In the genomic region with DNA sequence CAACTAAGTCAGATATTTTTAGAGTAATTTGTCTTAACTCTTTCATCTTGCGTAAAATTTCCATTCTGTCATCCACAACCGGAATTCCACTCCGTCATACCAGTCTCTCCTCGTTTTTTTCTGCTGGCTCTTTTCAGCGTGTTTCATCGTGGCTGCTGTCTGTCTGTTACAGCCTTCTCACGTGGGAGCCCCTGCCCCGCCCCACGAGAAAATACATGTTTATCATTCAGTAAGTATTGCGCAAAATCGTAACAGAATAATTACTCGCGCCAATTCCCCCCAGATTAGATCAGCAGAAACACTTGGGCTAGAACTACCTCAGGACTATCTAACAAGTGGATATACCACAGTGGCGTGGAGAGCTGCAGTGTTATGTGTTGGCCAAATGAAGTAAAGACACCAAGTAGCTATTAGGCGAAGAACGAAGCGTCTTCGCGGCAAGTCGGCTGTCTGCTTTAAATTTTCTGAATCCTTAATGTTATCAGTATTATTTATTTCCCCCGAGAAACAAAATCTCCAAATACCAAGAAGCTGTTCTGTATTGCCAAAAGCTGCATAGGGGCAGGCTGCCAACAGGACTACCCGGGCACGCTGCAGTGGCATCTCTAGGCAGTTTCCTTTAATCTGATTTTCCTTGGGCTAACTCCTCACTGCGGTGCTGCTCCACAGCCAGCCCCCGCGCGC, we compare ENCODE assay signal across 1 cellular context.
TF ChIP-seq lines count a peak whose summit lies in the region.

No MANE protein-coding gene starts in this region.

TF ChIP-seq in HepG2, 621 proteins besides CTCF, POLR2A, EP300 and RAD21 (continued from another document and continues in another):
- TF ChIP-seq, protein P1, sequence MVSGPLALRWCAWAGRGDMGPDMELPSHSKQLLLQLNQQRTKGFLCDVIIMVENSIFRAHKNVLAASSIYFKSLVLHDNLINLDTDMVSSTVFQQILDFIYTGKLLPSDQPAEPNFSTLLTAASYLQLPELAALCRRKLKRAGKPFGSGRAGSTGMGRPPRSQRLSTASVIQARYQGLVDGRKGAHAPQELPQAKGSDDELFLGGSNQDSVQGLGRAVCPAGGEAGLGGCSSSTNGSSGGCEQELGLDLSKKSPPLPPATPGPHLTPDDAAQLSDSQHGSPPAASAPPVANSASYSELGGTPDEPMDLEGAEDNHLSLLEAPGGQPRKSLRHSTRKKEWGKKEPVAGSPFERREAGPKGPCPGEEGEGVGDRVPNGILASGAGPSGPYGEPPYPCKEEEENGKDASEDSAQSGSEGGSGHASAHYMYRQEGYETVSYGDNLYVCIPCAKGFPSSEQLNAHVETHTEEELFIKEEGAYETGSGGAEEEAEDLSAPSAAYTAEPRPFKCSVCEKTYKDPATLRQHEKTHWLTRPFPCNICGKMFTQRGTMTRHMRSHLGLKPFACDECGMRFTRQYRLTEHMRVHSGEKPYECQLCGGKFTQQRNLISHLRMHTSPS (CRISPR knock-in tag; IDR thresholded peaks at IDR 0.05; ENCODE audit: low read depth) = 0 out of 2 replicates have a peak, but pooled peaks have one; percentile 13
- TF ChIP-seq NKX3-1 (CRISPR knock-in tag; IDR thresholded peaks at IDR 0.05) (no peak), ZNF577 (CRISPR knock-in tag; IDR thresholded peaks at IDR 0.05; ENCODE audit: borderline replicate concordance, low read depth) (no peak), ELF1 (CRISPR knock-in tag; IDR thresholded peaks at IDR 0.05) (no peak), ZNF253 (CRISPR knock-in tag; IDR thresholded peaks at IDR 0.05; ENCODE audit: borderline replicate concordance) (no peak), AKAP8 (CRISPR knock-in tag; IDR thresholded peaks at IDR 0.05) (no peak), HIVEP1 (CRISPR knock-in tag; IDR thresholded peaks at IDR 0.05) (no peak), ZNF17 (CRISPR knock-in tag; IDR thresholded peaks at IDR 0.05) (no peak), ZNF33B (CRISPR knock-in tag; IDR thresholded peaks at IDR 0.05) (no peak), ZNF350 (CRISPR knock-in tag; IDR thresholded peaks at IDR 0.05; ENCODE audit: borderline replicate concordance, low read depth) (no peak), TAF1 (CRISPR knock-in tag; IDR thresholded peaks at IDR 0.05) (no peak), ZEB1 (IDR thresholded peaks at IDR 0.05; ENCODE audit: insufficient replicate concordance, low read depth) (no peak), ZNF879 (CRISPR knock-in tag; IDR thresholded peaks at IDR 0.05) (0 out of 2 replicates have a peak, but pooled peaks have one; percentile 10), ARNT2 (CRISPR knock-in tag; IDR thresholded peaks at IDR 0.05; ENCODE audit: low read depth) (no peak), ZNF772 (CRISPR knock-in tag; IDR thresholded peaks at IDR 0.05) (no peak), ZNF205 (CRISPR knock-in tag; IDR thresholded peaks at IDR 0.05) (no peak), MIER2 (CRISPR knock-in tag; IDR thresholded peaks at IDR 0.05) (no peak)
- TF ChIP-seq, protein P2, sequence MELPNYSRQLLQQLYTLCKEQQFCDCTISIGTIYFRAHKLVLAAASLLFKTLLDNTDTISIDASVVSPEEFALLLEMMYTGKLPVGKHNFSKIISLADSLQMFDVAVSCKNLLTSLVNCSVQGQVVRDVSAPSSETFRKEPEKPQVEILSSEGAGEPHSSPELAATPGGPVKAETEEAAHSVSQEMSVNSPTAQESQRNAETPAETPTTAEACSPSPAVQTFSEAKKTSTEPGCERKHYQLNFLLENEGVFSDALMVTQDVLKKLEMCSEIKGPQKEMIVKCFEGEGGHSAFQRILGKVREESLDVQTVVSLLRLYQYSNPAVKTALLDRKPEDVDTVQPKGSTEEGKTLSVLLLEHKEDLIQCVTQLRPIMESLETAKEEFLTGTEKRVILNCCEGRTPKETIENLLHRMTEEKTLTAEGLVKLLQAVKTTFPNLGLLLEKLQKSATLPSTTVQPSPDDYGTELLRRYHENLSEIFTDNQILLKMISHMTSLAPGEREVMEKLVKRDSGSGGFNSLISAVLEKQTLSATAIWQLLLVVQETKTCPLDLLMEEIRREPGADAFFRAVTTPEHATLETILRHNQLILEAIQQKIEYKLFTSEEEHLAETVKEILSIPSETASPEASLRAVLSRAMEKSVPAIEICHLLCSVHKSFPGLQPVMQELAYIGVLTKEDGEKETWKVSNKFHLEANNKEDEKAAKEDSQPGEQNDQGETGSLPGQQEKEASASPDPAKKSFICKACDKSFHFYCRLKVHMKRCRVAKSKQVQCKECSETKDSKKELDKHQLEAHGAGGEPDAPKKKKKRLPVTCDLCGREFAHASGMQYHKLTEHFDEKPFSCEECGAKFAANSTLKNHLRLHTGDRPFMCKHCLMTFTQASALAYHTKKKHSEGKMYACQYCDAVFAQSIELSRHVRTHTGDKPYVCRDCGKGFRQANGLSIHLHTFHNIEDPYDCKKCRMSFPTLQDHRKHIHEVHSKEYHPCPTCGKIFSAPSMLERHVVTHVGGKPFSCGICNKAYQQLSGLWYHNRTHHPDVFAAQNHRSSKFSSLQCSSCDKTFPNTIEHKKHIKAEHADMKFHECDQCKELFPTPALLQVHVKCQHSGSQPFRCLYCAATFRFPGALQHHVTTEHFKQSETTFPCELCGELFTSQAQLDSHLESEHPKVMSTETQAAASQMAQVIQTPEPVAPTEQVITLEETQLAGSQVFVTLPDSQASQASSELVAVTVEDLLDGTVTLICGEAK (IDR thresholded peaks at IDR 0.05) = no peak
- TF ChIP-seq, protein P2 (CRISPR knock-in tag; IDR thresholded peaks at IDR 0.05) = 0 out of 2 replicates have a peak, but pooled peaks have one; percentile 17
- TF ChIP-seq, protein P3, sequence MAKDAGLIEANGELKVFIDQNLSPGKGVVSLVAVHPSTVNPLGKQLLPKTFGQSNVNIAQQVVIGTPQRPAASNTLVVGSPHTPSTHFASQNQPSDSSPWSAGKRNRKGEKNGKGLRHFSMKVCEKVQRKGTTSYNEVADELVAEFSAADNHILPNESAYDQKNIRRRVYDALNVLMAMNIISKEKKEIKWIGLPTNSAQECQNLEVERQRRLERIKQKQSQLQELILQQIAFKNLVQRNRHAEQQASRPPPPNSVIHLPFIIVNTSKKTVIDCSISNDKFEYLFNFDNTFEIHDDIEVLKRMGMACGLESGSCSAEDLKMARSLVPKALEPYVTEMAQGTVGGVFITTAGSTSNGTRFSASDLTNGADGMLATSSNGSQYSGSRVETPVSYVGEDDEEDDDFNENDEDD (CRISPR knock-in tag; IDR thresholded peaks at IDR 0.05; ENCODE audit: borderline replicate concordance) = no peak
- TF ChIP-seq, protein P4, sequence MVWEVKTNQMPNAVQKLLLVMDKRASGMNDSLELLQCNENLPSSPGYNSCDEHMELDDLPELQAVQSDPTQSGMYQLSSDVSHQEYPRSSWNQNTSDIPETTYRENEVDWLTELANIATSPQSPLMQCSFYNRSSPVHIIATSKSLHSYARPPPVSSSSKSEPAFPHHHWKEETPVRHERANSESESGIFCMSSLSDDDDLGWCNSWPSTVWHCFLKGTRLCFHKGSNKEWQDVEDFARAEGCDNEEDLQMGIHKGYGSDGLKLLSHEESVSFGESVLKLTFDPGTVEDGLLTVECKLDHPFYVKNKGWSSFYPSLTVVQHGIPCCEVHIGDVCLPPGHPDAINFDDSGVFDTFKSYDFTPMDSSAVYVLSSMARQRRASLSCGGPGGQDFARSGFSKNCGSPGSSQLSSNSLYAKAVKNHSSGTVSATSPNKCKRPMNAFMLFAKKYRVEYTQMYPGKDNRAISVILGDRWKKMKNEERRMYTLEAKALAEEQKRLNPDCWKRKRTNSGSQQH (CRISPR knock-in tag; IDR thresholded peaks at IDR 0.05; ENCODE audit: low read depth) = no peak
- TF ChIP-seq, protein P5, sequence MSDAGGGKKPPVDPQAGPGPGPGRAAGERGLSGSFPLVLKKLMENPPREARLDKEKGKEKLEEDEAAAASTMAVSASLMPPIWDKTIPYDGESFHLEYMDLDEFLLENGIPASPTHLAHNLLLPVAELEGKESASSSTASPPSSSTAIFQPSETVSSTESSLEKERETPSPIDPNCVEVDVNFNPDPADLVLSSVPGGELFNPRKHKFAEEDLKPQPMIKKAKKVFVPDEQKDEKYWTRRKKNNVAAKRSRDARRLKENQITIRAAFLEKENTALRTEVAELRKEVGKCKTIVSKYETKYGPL (CRISPR knock-in tag; IDR thresholded peaks at IDR 0.05) = no peak
- TF ChIP-seq, protein P6, sequence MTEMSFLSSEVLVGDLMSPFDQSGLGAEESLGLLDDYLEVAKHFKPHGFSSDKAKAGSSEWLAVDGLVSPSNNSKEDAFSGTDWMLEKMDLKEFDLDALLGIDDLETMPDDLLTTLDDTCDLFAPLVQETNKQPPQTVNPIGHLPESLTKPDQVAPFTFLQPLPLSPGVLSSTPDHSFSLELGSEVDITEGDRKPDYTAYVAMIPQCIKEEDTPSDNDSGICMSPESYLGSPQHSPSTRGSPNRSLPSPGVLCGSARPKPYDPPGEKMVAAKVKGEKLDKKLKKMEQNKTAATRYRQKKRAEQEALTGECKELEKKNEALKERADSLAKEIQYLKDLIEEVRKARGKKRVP (CRISPR knock-in tag; IDR thresholded peaks at IDR 0.05) = no peak
- TF ChIP-seq, protein P7, sequence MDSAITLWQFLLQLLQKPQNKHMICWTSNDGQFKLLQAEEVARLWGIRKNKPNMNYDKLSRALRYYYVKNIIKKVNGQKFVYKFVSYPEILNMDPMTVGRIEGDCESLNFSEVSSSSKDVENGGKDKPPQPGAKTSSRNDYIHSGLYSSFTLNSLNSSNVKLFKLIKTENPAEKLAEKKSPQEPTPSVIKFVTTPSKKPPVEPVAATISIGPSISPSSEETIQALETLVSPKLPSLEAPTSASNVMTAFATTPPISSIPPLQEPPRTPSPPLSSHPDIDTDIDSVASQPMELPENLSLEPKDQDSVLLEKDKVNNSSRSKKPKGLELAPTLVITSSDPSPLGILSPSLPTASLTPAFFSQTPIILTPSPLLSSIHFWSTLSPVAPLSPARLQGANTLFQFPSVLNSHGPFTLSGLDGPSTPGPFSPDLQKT (CRISPR knock-in tag; IDR thresholded peaks at IDR 0.05; ENCODE audit: borderline replicate concordance) = no peak
- TF ChIP-seq, protein P8, sequence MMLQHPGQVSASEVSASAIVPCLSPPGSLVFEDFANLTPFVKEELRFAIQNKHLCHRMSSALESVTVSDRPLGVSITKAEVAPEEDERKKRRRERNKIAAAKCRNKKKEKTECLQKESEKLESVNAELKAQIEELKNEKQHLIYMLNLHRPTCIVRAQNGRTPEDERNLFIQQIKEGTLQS (CRISPR knock-in tag; IDR thresholded peaks at IDR 0.05) = no peak
- TF ChIP-seq, protein P9, sequence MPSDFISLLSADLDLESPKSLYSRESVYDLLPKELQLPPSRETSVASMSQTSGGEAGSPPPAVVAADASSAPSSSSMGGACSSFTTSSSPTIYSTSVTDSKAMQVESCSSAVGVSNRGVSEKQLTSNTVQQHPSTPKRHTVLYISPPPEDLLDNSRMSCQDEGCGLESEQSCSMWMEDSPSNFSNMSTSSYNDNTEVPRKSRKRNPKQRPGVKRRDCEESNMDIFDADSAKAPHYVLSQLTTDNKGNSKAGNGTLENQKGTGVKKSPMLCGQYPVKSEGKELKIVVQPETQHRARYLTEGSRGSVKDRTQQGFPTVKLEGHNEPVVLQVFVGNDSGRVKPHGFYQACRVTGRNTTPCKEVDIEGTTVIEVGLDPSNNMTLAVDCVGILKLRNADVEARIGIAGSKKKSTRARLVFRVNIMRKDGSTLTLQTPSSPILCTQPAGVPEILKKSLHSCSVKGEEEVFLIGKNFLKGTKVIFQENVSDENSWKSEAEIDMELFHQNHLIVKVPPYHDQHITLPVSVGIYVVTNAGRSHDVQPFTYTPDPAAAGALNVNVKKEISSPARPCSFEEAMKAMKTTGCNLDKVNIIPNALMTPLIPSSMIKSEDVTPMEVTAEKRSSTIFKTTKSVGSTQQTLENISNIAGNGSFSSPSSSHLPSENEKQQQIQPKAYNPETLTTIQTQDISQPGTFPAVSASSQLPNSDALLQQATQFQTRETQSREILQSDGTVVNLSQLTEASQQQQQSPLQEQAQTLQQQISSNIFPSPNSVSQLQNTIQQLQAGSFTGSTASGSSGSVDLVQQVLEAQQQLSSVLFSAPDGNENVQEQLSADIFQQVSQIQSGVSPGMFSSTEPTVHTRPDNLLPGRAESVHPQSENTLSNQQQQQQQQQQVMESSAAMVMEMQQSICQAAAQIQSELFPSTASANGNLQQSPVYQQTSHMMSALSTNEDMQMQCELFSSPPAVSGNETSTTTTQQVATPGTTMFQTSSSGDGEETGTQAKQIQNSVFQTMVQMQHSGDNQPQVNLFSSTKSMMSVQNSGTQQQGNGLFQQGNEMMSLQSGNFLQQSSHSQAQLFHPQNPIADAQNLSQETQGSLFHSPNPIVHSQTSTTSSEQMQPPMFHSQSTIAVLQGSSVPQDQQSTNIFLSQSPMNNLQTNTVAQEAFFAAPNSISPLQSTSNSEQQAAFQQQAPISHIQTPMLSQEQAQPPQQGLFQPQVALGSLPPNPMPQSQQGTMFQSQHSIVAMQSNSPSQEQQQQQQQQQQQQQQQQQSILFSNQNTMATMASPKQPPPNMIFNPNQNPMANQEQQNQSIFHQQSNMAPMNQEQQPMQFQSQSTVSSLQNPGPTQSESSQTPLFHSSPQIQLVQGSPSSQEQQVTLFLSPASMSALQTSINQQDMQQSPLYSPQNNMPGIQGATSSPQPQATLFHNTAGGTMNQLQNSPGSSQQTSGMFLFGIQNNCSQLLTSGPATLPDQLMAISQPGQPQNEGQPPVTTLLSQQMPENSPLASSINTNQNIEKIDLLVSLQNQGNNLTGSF (CRISPR knock-in tag; IDR thresholded peaks at IDR 0.05) = no peak
- TF ChIP-seq, protein P10, sequence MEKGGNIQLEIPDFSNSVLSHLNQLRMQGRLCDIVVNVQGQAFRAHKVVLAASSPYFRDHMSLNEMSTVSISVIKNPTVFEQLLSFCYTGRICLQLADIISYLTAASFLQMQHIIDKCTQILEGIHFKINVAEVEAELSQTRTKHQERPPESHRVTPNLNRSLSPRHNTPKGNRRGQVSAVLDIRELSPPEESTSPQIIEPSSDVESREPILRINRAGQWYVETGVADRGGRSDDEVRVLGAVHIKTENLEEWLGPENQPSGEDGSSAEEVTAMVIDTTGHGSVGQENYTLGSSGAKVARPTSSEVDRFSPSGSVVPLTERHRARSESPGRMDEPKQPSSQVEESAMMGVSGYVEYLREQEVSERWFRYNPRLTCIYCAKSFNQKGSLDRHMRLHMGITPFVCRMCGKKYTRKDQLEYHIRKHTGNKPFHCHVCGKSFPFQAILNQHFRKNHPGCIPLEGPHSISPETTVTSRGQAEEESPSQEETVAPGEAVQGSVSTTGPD (CRISPR knock-in tag; IDR thresholded peaks at IDR 0.05) = no peak
